12 cellular contexts compared by ENCODE assay signal in genomic region chr6:48110436-48111142, GRCh38. TPM values are rescaled to one million over a fixed set of nuclear protein-coding genes. Genes with fewer than 3 reads are reported as not detected.
DNase-seq lines count a peak whose midpoint lies in the region; ATAC-seq and TF ChIP-seq lines count a peak whose summit lies in the region.
"Had no signal": no experiment of that assay in that cellular context is flagged by ENCODE, and none has a peak within 500 bp of the region (broad histone marks: within the 10 kb centered on the region; RNA-seq: fewer than 3 reads in every experiment).

No MANE protein-coding gene starts in this region.

- H3K9me3 ChIP-seq in SJCRH30 (replicated peaks) (no peaks in the 10 kb centered on the region), esophagus squamous epithelium (no peaks in the 10 kb centered on the region), neural progenitor cell (ENCODE audit: low read depth) (no peaks in the 10 kb centered on the region), thyroid gland (no peaks in the 10 kb centered on the region)

- H3K4me1 ChIP-seq in SJCRH30, result peaks cover 12% of the 10 kb centered on the region; the same call in 1 of the 2 replicates
- H3K4me1 ChIP-seq in esophagus squamous epithelium, result peaks cover 0 to 24% (median 0%) of the 10 kb centered on the region in 3 donors
- peaks cover 22% of the 10 kb centered on the region for H3K4me1 ChIP-seq in neural progenitor cell
- H3K4me1 ChIP-seq in thyroid gland, result no peaks in the 10 kb centered on the region

- H3K27me3 ChIP-seq in SJCRH30 (no peaks in the 10 kb centered on the region), esophagus squamous epithelium (no peaks in the 10 kb centered on the region), neural progenitor cell (no peaks in the 10 kb centered on the region), thyroid gland (no peaks in the 10 kb centered on the region)

- TF ChIP-seq POLR2A in esophagus squamous epithelium (IDR thresholded peaks at IDR 0.05), result no peak
- TF ChIP-seq POLR2A in thyroid gland (IDR thresholded peaks at IDR 0.05), result no peak

- H3K4me3 ChIP-seq in SJCRH30 (peak overlapping the region; percentile 18), esophagus squamous epithelium (peak overlapping the region in 1 of 4 donors; percentile 55), neural progenitor cell (peak overlapping the region; percentile 73), thyroid gland (replicated peaks in 1 of 3) (peak overlapping the region in 1 of 3 donors; percentile 3)
- H3K4me3 ChIP-seq: skin epidermis had no signal

- H4K20me1 ChIP-seq in neural progenitor cell (ENCODE audit: low read depth), result no peaks in the 10 kb centered on the region

- peaks cover 52% of the 10 kb centered on the region for H3K79me2 ChIP-seq in neural progenitor cell (ENCODE audit: low read depth)

- H3K9me3 Mint-ChIP-seq in neural progenitor cell, result peaks cover 5% of the 10 kb centered on the region

- H3F3A ChIP-seq in neural progenitor cell (ENCODE audit: low read depth), result no peaks in the 10 kb centered on the region

- no peak overlapping the region for H3K27ac Mint-ChIP-seq in neural progenitor cell
- H3K27ac Mint-ChIP-seq: T-cell had no signal

- no peaks in the 10 kb centered on the region for H3K36me3 Mint-ChIP-seq in neural progenitor cell
- H3K36me3 Mint-ChIP-seq: T-cell had no signal

- TF ChIP-seq CTCF in esophagus squamous epithelium (IDR thresholded peaks at IDR 0.05) (no peak), neural progenitor cell (IDR thresholded peaks at IDR 0.05) (no peak), thyroid gland (IDR thresholded peaks at IDR 0.05) (no peak)

- H3K4me2 ChIP-seq in neural progenitor cell, result peak overlapping the region; percentile 85

- peaks cover 2% of the 10 kb centered on the region for H3K27me3 Mint-ChIP-seq in neural progenitor cell (ENCODE audit: insufficient read depth, low read depth)
- H3K27me3 Mint-ChIP-seq: T-cell had no signal

- H3K9ac ChIP-seq in neural progenitor cell, result peak overlapping the region; percentile 60

- H3K4me3 Mint-ChIP-seq in neural progenitor cell, result no peak overlapping the region
- H3K4me3 Mint-ChIP-seq: T-cell had no signal

- 47 to 63% methylated on average over 2 of the region's 2 CpGs for WGBS in esophagus squamous epithelium, 2 donors
- WGBS in thyroid gland, 2 donors, result 87 to 92% methylated on average over 2 of the region's 2 CpGs

- intact Hi-C loops in esophagus squamous epithelium (cut with DNase I), result no loop called here
- intact Hi-C loops in thyroid gland (cut with DNase I), result no loop called here

- H3K27ac ChIP-seq in SJCRH30 (peak overlapping the region; percentile 31; the same call in 1 of the 2 replicates), esophagus squamous epithelium (peak overlapping the region in 3 of 4 donors; percentile 26 to 52 (median 28)), neural progenitor cell (peak overlapping the region; percentile 67), thyroid gland (no peak overlapping the region)

- ATAC-seq in GM18511 (IDR thresholded peaks at IDR 0.05; ENCODE audit: unreplicated experiment) (peak; percentile 23), HG03565 (IDR thresholded peaks at IDR 0.05; ENCODE audit: unreplicated experiment) (no peak), HG03280 (IDR thresholded peaks at IDR 0.05; ENCODE audit: unreplicated experiment) (no peak)
- ATAC-seq: T-cell had no signal

- DNase-seq in SJCRH30, result no peak
- DNase-seq in esophagus squamous epithelium (lab: John Stamatoyannopoulos, UW), result no peak
- DNase-seq in neural progenitor cell (ENCODE audit: low spot score), result no peak
- no peak for DNase-seq in NCI-H2196 treated with DMSO at 0.1 percent for 48 hours (lab: John Stamatoyannopoulos, UW; ENCODE audit: unreplicated experiment)
- DNase-seq in thyroid gland, result no peak
- DNase-seq: DMS 273 treated with DMSO at 0.1 percent for 48 hours, NCI-H2171, T-cell had no signal

- H3K4me1 Mint-ChIP-seq in neural progenitor cell, result no peaks in the 10 kb centered on the region
- H3K4me1 Mint-ChIP-seq: T-cell had no signal

- no peaks in the 10 kb centered on the region for H3K36me3 ChIP-seq in SJCRH30
- no peaks in the 10 kb centered on the region for H3K36me3 ChIP-seq in esophagus squamous epithelium
- no peaks in the 10 kb centered on the region for H3K36me3 ChIP-seq in neural progenitor cell
- H3K36me3 ChIP-seq in thyroid gland, result no peaks in the 10 kb centered on the region

- peak overlapping the region; percentile 86 for H2AFZ ChIP-seq in neural progenitor cell (replicated peaks)

RNA-seq across cellular contexts. Expression of gene PTCHD4, which starts 0.4 kb away (rescaled TPM):
- 0.28 and 0.38 TPM in 2 replicates for total RNA-seq in SJCRH30 (2014; rRNA removed; shearing (Covaris generic))
- total RNA-seq in esophagus squamous epithelium (under 1 TPM in 2 of 4 donors, not detected in 2; 0.19 to 0.22 TPM), neural progenitor cell (ENCODE audit: low replicate concordance) (5.6 and 7.8 TPM in 2 replicates), thyroid gland (10 to 100 TPM in 1 of 4 donors, 1 to 10 TPM in 3; 2.3 to 10.8 (median 3.4) TPM)
- total RNA-seq: T-cell had no signal

Comparison
In these comparisons a context has a peak if more than half of its experiments do, and no peak if none do; other contexts are left out.
1. H3K27ac ChIP-seq: peak in SJCRH30 (single experiment), esophagus squamous epithelium (3 of 4) and neural progenitor cell (single experiment); none in thyroid gland (0 of 3).